In genomic region chr1:37506740-37507139, GRCh38 we compare ENCODE assay signal across 23 cellular contexts. TPM values are rescaled to one million over a fixed set of nuclear protein-coding genes. Genes with fewer than 3 reads are reported as not detected.
"Had no signal": no experiment of that assay in that cellular context is flagged by ENCODE, and none has a peak within 500 bp of the region (broad histone marks: within the 10 kb centered on the region; RNA-seq: fewer than 3 reads in every experiment).

No MANE protein-coding gene starts in this region.

- H3K27me3 ChIP-seq: brain microvascular endothelial cell, SJSA1 had no signal

- H3K27ac Mint-ChIP-seq: activated CD4-positive, alpha-beta T cell treated with anti-CD3 and anti-CD28 coated beads, Interleukin-2, amount 10 ng/mL, durations not matched to agents 7 days and 5 days; activated naive CD4-positive, alpha-beta T cell treated with anti-CD3 and anti-CD28 coated beads, Interleukin-2, amount 10 ng/mL, durations not matched to agents 7 days and 5 days; activated naive CD8-positive, alpha-beta T cell treated with anti-CD3 and anti-CD28 coated beads for 36 hours; activated T-helper 2 cell treated with anti-CD3 and anti-CD28 coated beads, Interferon-gamma antibody, Interleukin-2, Interleukin-4, amounts not matched to agents 10 μg/mL and 5 μg/mL and 100 μg/mL, durations not matched to agents 14 hours and 24 hours and 36 hours had no signal

- H3K4me3 ChIP-seq: SJSA1 had no signal

- H3K9me3 ChIP-seq: SJSA1 had no signal

- H3K27me3 Mint-ChIP-seq: activated CD4-positive, alpha-beta memory T cell treated with anti-CD3 and anti-CD28 coated beads for 36 hours; activated CD4-positive, alpha-beta T cell treated with anti-CD3 and anti-CD28 coated beads, Interleukin-2, amount 10 ng/mL, durations not matched to agents 7 days and 5 days; activated naive CD4-positive, alpha-beta T cell treated with anti-CD3 and anti-CD28 coated beads, Interleukin-2, amount 10 ng/mL, durations not matched to agents 7 days and 5 days; activated naive CD8-positive, alpha-beta T cell treated with anti-CD3 and anti-CD28 coated beads for 36 hours had no signal

- H3K9me3 Mint-ChIP-seq: activated CD4-positive, alpha-beta memory T cell treated with anti-CD3 and anti-CD28 coated beads for 36 hours; activated CD4-positive, alpha-beta T cell treated with anti-CD3 and anti-CD28 coated beads, Interleukin-2, amount 10 ng/mL, durations not matched to agents 7 days and 5 days; activated naive CD4-positive, alpha-beta T cell treated with anti-CD3 and anti-CD28 coated beads, Interleukin-2, amount 10 ng/mL, durations not matched to agents 7 days and 5 days; activated naive CD8-positive, alpha-beta T cell treated with anti-CD3 and anti-CD28 coated beads for 36 hours; activated T-helper 2 cell treated with anti-CD3 and anti-CD28 coated beads, Interferon-gamma antibody, Interleukin-2, Interleukin-4, amounts not matched to agents 10 μg/mL and 5 μg/mL and 100 μg/mL, durations not matched to agents 14 hours and 24 hours and 36 hours had no signal

- H3K4me1 ChIP-seq: SJSA1 had no signal

- ATAC-seq: PC-3, SK-N-SH treated with all-trans-retinoic acid at 6 μM for 48 hours had no signal

- DNase-seq: activated CD4-positive, alpha-beta memory T cell treated with anti-CD3 and anti-CD28 coated beads for 36 hours; activated CD4-positive, alpha-beta T cell treated with anti-CD3 and anti-CD28 coated beads, Interleukin-2, amount 10 ng/mL, durations not matched to agents 7 days and 5 days; activated CD4-positive, CD25-positive, alpha-beta regulatory T cell; activated CD8-positive, alpha-beta memory T cell treated with anti-CD3 and anti-CD28 coated beads for 24 hours; activated gamma-delta T cell treated with Interleukin-2 at 50 U/mL for 16 hours; activated naive CD4-positive, alpha-beta T cell treated with anti-CD3 and anti-CD28 coated beads, Interleukin-2, amount 10 ng/mL, durations not matched to agents 7 days and 5 days; activated naive CD8-positive, alpha-beta T cell treated with anti-CD3 and anti-CD28 coated beads for 36 hours; activated T-cell treated with anti-CD3 and anti-CD28 coated beads, Interleukin-2, amount 50 U/mL, for 48 hours; brain microvascular endothelial cell; MM.1S; NCI-H1105; NCI-H1436; NCI-H1694 treated with DMSO at 0.1 percent for 48 hours; NCI-H2029 treated with DMSO at 0.1 percent for 48 hours; NCI-H446; NCI-H524; PC-3; SHP77; SW 1271 had no signal

- H3K4me3 Mint-ChIP-seq: activated CD4-positive, alpha-beta memory T cell treated with anti-CD3 and anti-CD28 coated beads for 36 hours; activated CD4-positive, alpha-beta T cell treated with anti-CD3 and anti-CD28 coated beads, Interleukin-2, amount 10 ng/mL, durations not matched to agents 7 days and 5 days; activated naive CD4-positive, alpha-beta T cell treated with anti-CD3 and anti-CD28 coated beads, Interleukin-2, amount 10 ng/mL, durations not matched to agents 7 days and 5 days; activated naive CD8-positive, alpha-beta T cell treated with anti-CD3 and anti-CD28 coated beads for 36 hours had no signal

- H3K27ac ChIP-seq: brain microvascular endothelial cell, SJSA1 had no signal

RNA-seq across cellular contexts. Expression of gene DNALI1, which starts 50.0 kb away (rescaled TPM):
- total RNA-seq: activated naive CD8-positive, alpha-beta T cell treated with anti-CD3 and anti-CD28 coated beads for 36 hours; activated T-helper 2 cell treated with anti-CD3 and anti-CD28 coated beads, Interferon-gamma antibody, Interleukin-2, Interleukin-4, amounts not matched to agents 10 μg/mL and 5 μg/mL and 100 μg/mL, durations not matched to agents 14 hours and 24 hours and 36 hours; PC-3; T-helper 1 cell treated with Interleukin-12 subunit alpha and Interleukin-12 subunit beta and Interleukin-4 antibody, amounts not matched to agents 30 ng/mL and 1 ng/mL, for 36 hours had no signal
